In genomic region chr2:63882395-63883130, GRCh38 we compare ENCODE assay signal across 1 cellular context.
TF ChIP-seq lines count a peak whose summit lies in the region.

No MANE protein-coding gene starts in this region.

TF ChIP-seq in HepG2, 621 proteins besides CTCF, POLR2A, EP300 and RAD21:
- no peak for TF ChIP-seq ZNF333 (CRISPR knock-in tag; IDR thresholded peaks at IDR 0.05; ENCODE audit: borderline replicate concordance)
- no peak for TF ChIP-seq SETDB1 (CRISPR knock-in tag; IDR thresholded peaks at IDR 0.05; ENCODE audit: borderline replicate concordance)
- TF ChIP-seq MLXIP (CRISPR knock-in tag; IDR thresholded peaks at IDR 0.05; ENCODE audit: borderline replicate concordance): no peak
- TF ChIP-seq ZNF282 (IDR thresholded peaks at IDR 0.05; ENCODE audit: partially characterized antibody): no peak
- TF ChIP-seq CREB3 (CRISPR knock-in tag; IDR thresholded peaks at IDR 0.05): no peak
- TF ChIP-seq CBX2 (IDR thresholded peaks at IDR 0.05; ENCODE audit: low read depth, low read length): no peak
- TF ChIP-seq CBX2 (CRISPR knock-in tag; IDR thresholded peaks at IDR 0.05; ENCODE audit: low read depth): no peak
- no peak for TF ChIP-seq CBFB (CRISPR knock-in tag; IDR thresholded peaks at IDR 0.05)
- TF ChIP-seq FOXC1 (CRISPR knock-in tag; IDR thresholded peaks at IDR 0.05; ENCODE audit: borderline replicate concordance): no peak
- no peak for TF ChIP-seq EZH2 (conservative IDR thresholded peaks at IDR 0.05; ENCODE audit: low read depth, low read length)
- TF ChIP-seq ZNF747 (CRISPR knock-in tag; IDR thresholded peaks at IDR 0.05; ENCODE audit: borderline replicate concordance): no peak
- TF ChIP-seq FOXJ3 (CRISPR knock-in tag; IDR thresholded peaks at IDR 0.05; ENCODE audit: borderline replicate concordance): no peak
- TF ChIP-seq ZNF530 (CRISPR knock-in tag; IDR thresholded peaks at IDR 0.05; ENCODE audit: low read depth): no peak
- no peak for TF ChIP-seq TSC22D2 (CRISPR knock-in tag; IDR thresholded peaks at IDR 0.05; ENCODE audit: borderline replicate concordance)
- TF ChIP-seq HNRNPH1 (optimal IDR thresholded peaks at IDR 0.05; ENCODE audit: low read depth, low read length): no peak
- no peak for TF ChIP-seq ZNF556 (CRISPR knock-in tag; IDR thresholded peaks at IDR 0.05; ENCODE audit: borderline replicate concordance)
- TF ChIP-seq GFI1 (CRISPR knock-in tag; IDR thresholded peaks at IDR 0.05; ENCODE audit: borderline replicate concordance): no peak
